ENCODE assay signal across 8 cellular contexts in the genomic region with DNA sequence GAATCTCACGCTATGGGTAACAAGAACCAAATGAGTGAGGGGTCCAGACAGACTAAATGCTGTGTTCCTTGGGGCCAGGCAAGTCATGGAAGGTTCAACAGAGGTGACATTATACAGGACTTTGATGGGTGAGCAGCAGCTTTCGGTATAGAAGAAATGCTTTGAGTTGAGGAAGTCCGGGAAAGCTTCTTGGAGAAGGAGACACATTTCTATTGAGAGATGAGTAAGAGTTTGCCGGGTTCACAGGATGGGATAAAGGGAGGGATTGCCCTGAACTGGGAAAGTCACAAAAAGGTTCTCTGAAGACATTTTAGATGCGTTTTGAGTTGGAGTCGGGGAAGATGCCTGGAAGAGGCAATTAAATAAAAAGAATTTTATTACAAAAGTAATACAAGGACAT. TPM values are rescaled to one million over a fixed set of nuclear protein-coding genes. Genes with fewer than 3 reads are reported as not detected.
A peak's percentile ranks its signal among the peaks of the same experiment; 100 is the strongest.
DNase-seq lines count a peak whose midpoint lies in the region; ATAC-seq and TF ChIP-seq lines count a peak whose summit lies in the region.

No MANE protein-coding gene starts in this region.

- H3K27me3 ChIP-seq in left ventricle myocardium inferior (ENCODE audit: low read depth) (no peaks in the 10 kb centered on the region), mononuclear cell (ENCODE audit: insufficient read depth, low read length) (peaks cover 12% of the 10 kb centered on the region), uterus (no peaks in the 10 kb centered on the region)

- DNase-seq in left ventricle myocardium inferior = no peak
- DNase-seq in Right ventricle myocardium superior = no peak
- DNase-seq in MCF 10A (ENCODE audit: unreplicated experiment) = no peak
- no peak for DNase-seq in uterus
- DNase-seq in NOMO-1 (lab: John Stamatoyannopoulos, UW; ENCODE audit: unreplicated experiment in 2 of 2) = no peak
- DNase-seq in NCI-H748 treated with DMSO at 0.1 percent for 48 hours (lab: John Stamatoyannopoulos, UW) = no peak
- DNase-seq in GM03348 (ENCODE audit: low spot score) = no peak

- ATAC-seq in Right ventricle myocardium superior (ENCODE audit: poor library complexity) = no peak

- no peaks in the 10 kb centered on the region for H3K36me3 ChIP-seq in left ventricle myocardium inferior
- no peaks in the 10 kb centered on the region for H3K36me3 ChIP-seq in uterus

- intact Hi-C loops in left ventricle myocardium inferior (cut with micrococcal nuclease) (loop anchor here (10.0 kb wide), 1 partner anchor 146 kb away; no protein-coding TSS in a partner anchor), Right ventricle myocardium superior (cut with DNase I) (loop anchor here (10.0 kb wide), 1 partner anchor 146 kb away; no protein-coding TSS in a partner anchor), MCF 10A (cut with micrococcal nuclease) (loop anchor here (5.0 to 10.0 kb wide), 4 partner anchors 43 to 676 kb away; partner anchors contain the start of gene AK2), uterus (cut with DNase I; ENCODE audit: low total_unique reads) (loop anchor here (10.0 kb wide), 1 partner anchor 146 kb away; no protein-coding TSS in a partner anchor)

- H3K4me1 ChIP-seq in left ventricle myocardium inferior = peaks cover 21% of the 10 kb centered on the region
- H3K4me1 ChIP-seq in mononuclear cell (ENCODE audit: insufficient read depth, low read length) = peaks cover 16% of the 10 kb centered on the region
- H3K4me1 ChIP-seq in uterus = no peaks in the 10 kb centered on the region

- TF ChIP-seq CTCF in left ventricle myocardium inferior (IDR thresholded peaks at IDR 0.05; ENCODE audit: borderline replicate concordance) (no peak), MCF 10A (IDR thresholded peaks at IDR 0.05; ENCODE audit: unreplicated experiment) (no peak), uterus (IDR thresholded peaks at IDR 0.05) (no peak)

- H3K27me3 Mint-ChIP-seq in MCF 10A (ENCODE audit: insufficient read depth, unreplicated experiment) = no peaks in the 10 kb centered on the region

- CTCF ChIA-PET in MCF 10A (lab: Yijun Ruan, JAX) = interaction anchor here (0.6 to 3.4 kb wide), 8 partner anchors 12 to 147 kb away, joined by 3 to 12 read pairs (median 4); no protein-coding TSS in a partner anchor

- H3K4me1 Mint-ChIP-seq in MCF 10A (ENCODE audit: insufficient read depth, unreplicated experiment) = peaks cover 20% of the 10 kb centered on the region

- no peaks in the 10 kb centered on the region for H3K9me3 Mint-ChIP-seq in MCF 10A (ENCODE audit: unreplicated experiment)

- H3K4me3 ChIP-seq in left ventricle myocardium inferior (peak overlapping the region; percentile 76), mononuclear cell (ENCODE audit: low read length) (peak overlapping the region; percentile 49), uterus (peak overlapping the region; percentile 55 to 57)

- no peaks in the 10 kb centered on the region for H3K36me3 Mint-ChIP-seq in MCF 10A (ENCODE audit: insufficient read depth, unreplicated experiment)

- H3K4me3 Mint-ChIP-seq in MCF 10A (ENCODE audit: unreplicated experiment) = peak overlapping the region; percentile 75

- BruUV-seq in MCF 10A (replicated peaks; lab: Mats Ljungman, UMichigan) = TSS peak; percentile 89

- H3K27ac ChIP-seq in left ventricle myocardium inferior (replicated peaks) (peak overlapping the region; percentile 58), uterus (peak overlapping the region in 1 of 2 donors; percentile 64)

- H3K9me3 ChIP-seq in left ventricle myocardium inferior (replicated peaks) (no peaks in the 10 kb centered on the region), mononuclear cell (ENCODE audit: low read depth, low read length) (no peaks in the 10 kb centered on the region), uterus (no peaks in the 10 kb centered on the region)

- POLR2A ChIA-PET in MCF 10A (lab: Yijun Ruan, JAX) = interaction anchor here (0.6 to 2.9 kb wide), 16 partner anchors 13 to 205 kb away, joined by 3 to 18 read pairs (median 4); no protein-coding TSS in a partner anchor

- TF ChIP-seq POLR2A in uterus (IDR thresholded peaks at IDR 0.05) = no peak

- peak overlapping the region; percentile 59 for H3K27ac Mint-ChIP-seq in MCF 10A (ENCODE audit: low read depth, unreplicated experiment)

RNA-seq across cellular contexts. Expression of gene AZIN2, which starts 0.6 kb away (rescaled TPM):
- total RNA-seq in left ventricle myocardium inferior (2.8 TPM), Right ventricle myocardium superior (1.9 TPM), MCF 10A (2022) (1.6 and 4.3 TPM in 2 replicates), mononuclear cell (1.6 TPM), uterus (10 to 100 TPM in 2 of 4 donors, 1 to 10 TPM in 2; 1.2 to 16.1 (median 6.9) TPM)

RNA-seq across cellular contexts. Expression of gene AK2, which starts 43.7 kb away (rescaled TPM):
- 121 TPM for total RNA-seq in left ventricle myocardium inferior
- total RNA-seq in Right ventricle myocardium superior = 124 TPM
- 286 and 390 TPM in 2 replicates for total RNA-seq in MCF 10A (2022)
- 29.1 TPM for total RNA-seq in mononuclear cell
- total RNA-seq in uterus = 100 to 1,000 TPM in 2 of 4 donors, 10 to 100 TPM in 2; 47.6 to 126 (median 89.2) TPM
